1 cellular context compared by ENCODE assay signal in genomic region chr1:40906781-40907400, GRCh38.
TF ChIP-seq lines count a peak whose summit lies in the region.

No MANE protein-coding gene starts in this region.

TF ChIP-seq in HCT116, 20 proteins besides CTCF, POLR2A, EP300 and RAD21 (continued from another document):
- TF ChIP-seq, protein P1, sequence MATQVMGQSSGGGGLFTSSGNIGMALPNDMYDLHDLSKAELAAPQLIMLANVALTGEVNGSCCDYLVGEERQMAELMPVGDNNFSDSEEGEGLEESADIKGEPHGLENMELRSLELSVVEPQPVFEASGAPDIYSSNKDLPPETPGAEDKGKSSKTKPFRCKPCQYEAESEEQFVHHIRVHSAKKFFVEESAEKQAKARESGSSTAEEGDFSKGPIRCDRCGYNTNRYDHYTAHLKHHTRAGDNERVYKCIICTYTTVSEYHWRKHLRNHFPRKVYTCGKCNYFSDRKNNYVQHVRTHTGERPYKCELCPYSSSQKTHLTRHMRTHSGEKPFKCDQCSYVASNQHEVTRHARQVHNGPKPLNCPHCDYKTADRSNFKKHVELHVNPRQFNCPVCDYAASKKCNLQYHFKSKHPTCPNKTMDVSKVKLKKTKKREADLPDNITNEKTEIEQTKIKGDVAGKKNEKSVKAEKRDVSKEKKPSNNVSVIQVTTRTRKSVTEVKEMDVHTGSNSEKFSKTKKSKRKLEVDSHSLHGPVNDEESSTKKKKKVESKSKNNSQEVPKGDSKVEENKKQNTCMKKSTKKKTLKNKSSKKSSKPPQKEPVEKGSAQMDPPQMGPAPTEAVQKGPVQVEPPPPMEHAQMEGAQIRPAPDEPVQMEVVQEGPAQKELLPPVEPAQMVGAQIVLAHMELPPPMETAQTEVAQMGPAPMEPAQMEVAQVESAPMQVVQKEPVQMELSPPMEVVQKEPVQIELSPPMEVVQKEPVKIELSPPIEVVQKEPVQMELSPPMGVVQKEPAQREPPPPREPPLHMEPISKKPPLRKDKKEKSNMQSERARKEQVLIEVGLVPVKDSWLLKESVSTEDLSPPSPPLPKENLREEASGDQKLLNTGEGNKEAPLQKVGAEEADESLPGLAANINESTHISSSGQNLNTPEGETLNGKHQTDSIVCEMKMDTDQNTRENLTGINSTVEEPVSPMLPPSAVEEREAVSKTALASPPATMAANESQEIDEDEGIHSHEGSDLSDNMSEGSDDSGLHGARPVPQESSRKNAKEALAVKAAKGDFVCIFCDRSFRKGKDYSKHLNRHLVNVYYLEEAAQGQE (IDR thresholded peaks at IDR 0.05; ENCODE audit: low read depth) = no peak
- TF ChIP-seq YY1 (IDR thresholded peaks at IDR 0.05; ENCODE audit: extremely low read depth, insufficient replicate concordance, low read depth, low read length) = no peak
- TF ChIP-seq ZNF274 (IDR thresholded peaks at IDR 0.05; ENCODE audit: low read depth, low read length) = no peak
- TF ChIP-seq ATF3 (IDR thresholded peaks at IDR 0.05) = no peak
- no peak for TF ChIP-seq TCF7L2 (IDR thresholded peaks at IDR 0.05; ENCODE audit: borderline replicate concordance, extremely low read depth, insufficient read depth, insufficient read length)
